Comparison of ENCODE assay signal across 17 cellular contexts in the genomic region with DNA sequence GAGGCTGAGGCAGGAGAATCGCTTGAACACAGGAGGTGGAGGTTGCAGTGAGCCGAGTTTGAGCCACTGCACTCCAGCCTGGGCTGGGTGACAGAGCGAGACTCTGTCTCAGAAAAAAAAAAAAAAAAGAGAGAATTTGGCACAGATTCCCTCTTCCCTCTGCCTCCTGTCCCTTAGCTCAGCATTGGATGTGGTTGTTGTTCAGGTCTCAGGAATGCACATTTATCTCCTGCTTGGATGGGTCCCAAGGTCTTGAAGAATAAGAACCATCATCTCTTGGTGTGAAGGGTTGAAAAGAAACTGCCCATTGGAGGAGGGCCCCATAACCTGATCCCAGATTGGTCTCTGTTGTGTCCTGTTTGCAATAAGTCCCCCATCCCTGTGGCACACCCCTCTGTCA.
"Had no signal": no experiment of that assay in that cellular context is flagged by ENCODE, and none has a peak within 500 bp of the region (broad histone marks: within the 10 kb centered on the region; RNA-seq: fewer than 3 reads in every experiment).

No MANE protein-coding gene starts in this region.

- H3K4me3 ChIP-seq: left lung had no signal

- H3K27ac Mint-ChIP-seq: activated CD4-positive, alpha-beta memory T cell treated with anti-CD3 and anti-CD28 coated beads for 36 hours; effector memory CD8-positive, alpha-beta T cell; nephron progenitor cell; stimulated activated naive B cell treated with anti-CD40 and anti-IgM and Interleukin-4, amounts not matched to agents 10 μg/mL and 1 μg/mL and 100 μg/mL, for 72 hours; type B pancreatic cell had no signal

- H3K9me3 Mint-ChIP-seq: activated CD4-positive, alpha-beta memory T cell treated with anti-CD3 and anti-CD28 coated beads for 36 hours; central memory CD8-positive, alpha-beta T cell; effector memory CD8-positive, alpha-beta T cell; stimulated activated naive B cell treated with anti-CD40 and anti-IgM and Interleukin-4, amounts not matched to agents 10 μg/mL and 1 μg/mL and 100 μg/mL, for 72 hours; type B pancreatic cell had no signal

- H3K27me3 ChIP-seq: left lung had no signal

- H3K27ac ChIP-seq: epithelial cell of prostate, left lung had no signal

- DNase-seq: activated CD4-positive, alpha-beta memory T cell treated with anti-CD3 and anti-CD28 coated beads for 36 hours; activated CD4-positive, alpha-beta T cell treated with anti-CD3 and anti-CD28 coated beads for 1 hour; activated gamma-delta T cell treated with Interleukin-2 at 50 U/mL for 16 hours; activated T-cell treated with anti-CD3 and anti-CD28 coated beads, Interleukin-2, amount 50 U/mL, for 48 hours; effector memory CD8-positive, alpha-beta T cell; foreskin fibroblast; left lung; mesenchymal stem cell; nephron progenitor cell; stimulated activated CD4-positive, alpha-beta T cell treated with anti-CD3 and anti-CD28 coated beads, Interleukin-2, amount 100 ng/mL, for 24 hours; stimulated activated naive B cell treated with anti-CD40 and anti-IgM and Interleukin-4, amounts not matched to agents 10 μg/mL and 1 μg/mL and 100 μg/mL, for 72 hours; substantia nigra; T-helper 9 cell had no signal

- H3K36me3 Mint-ChIP-seq: activated CD4-positive, alpha-beta memory T cell treated with anti-CD3 and anti-CD28 coated beads for 36 hours; type B pancreatic cell had no signal

- H3K4me1 Mint-ChIP-seq: central memory CD8-positive, alpha-beta T cell had no signal

- H3K27me3 Mint-ChIP-seq: activated CD4-positive, alpha-beta memory T cell treated with anti-CD3 and anti-CD28 coated beads for 36 hours had no signal

- ATAC-seq: effector memory CD8-positive, alpha-beta T cell; left lung; sciatic nerve; stimulated activated naive B cell treated with anti-CD40 and anti-IgM and Interleukin-4, amounts not matched to agents 10 μg/mL and 1 μg/mL and 100 μg/mL, for 72 hours had no signal

- H3K4me1 ChIP-seq: left lung had no signal

- H3K4me3 Mint-ChIP-seq: activated CD4-positive, alpha-beta memory T cell treated with anti-CD3 and anti-CD28 coated beads for 36 hours; central memory CD8-positive, alpha-beta T cell; effector memory CD8-positive, alpha-beta T cell; nephron progenitor cell; stimulated activated naive B cell treated with anti-CD40 and anti-IgM and Interleukin-4, amounts not matched to agents 10 μg/mL and 1 μg/mL and 100 μg/mL, for 72 hours; type B pancreatic cell had no signal

- H3K9me3 ChIP-seq: left lung had no signal

- H3K36me3 ChIP-seq: left lung had no signal
